ENCODE assay signal across 9 cellular contexts in the genomic region with DNA sequence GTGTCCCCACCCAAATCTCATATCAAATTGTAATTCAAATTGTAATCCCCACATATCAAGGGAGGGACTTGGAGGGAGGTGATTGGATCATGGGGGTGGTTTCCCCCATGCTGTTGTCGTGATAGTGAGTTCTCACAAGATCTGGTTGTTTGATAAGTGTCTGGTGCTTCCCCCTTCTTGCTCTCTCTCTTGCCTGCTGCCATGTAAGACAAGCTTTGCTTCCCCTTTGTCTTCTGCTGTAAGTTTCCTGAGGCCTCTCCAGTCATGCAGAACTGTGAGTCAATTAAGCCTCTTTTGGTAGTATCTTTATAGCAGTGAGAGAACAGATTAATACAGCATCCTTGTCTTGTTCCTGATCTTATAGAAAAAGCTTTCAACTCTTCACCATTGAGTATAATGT. TPM values are rescaled to one million over a fixed set of nuclear protein-coding genes. Genes with fewer than 3 reads are reported as not detected.
DNase-seq lines count a peak whose midpoint lies in the region; ATAC-seq and TF ChIP-seq lines count a peak whose summit lies in the region.
"Had no signal": no experiment of that assay in that cellular context is flagged by ENCODE, and none has a peak within 500 bp of the region (broad histone marks: within the 10 kb centered on the region; RNA-seq: fewer than 3 reads in every experiment).

No MANE protein-coding gene starts in this region.

- H3K9ac ChIP-seq in mesendoderm (ENCODE audit: low read length) (no peak overlapping the region), colonic mucosa (ENCODE audit: low read depth in 2 of 2, low read length in 2 of 2) (no peak overlapping the region)

- H3K79me2 ChIP-seq in mesendoderm (ENCODE audit: control insufficient read depth, insufficient read depth, low read length): no peaks in the 10 kb centered on the region

- no peaks in the 10 kb centered on the region for H3K79me1 ChIP-seq in mesendoderm (ENCODE audit: low read length)

- H2AK5ac ChIP-seq in mesendoderm (ENCODE audit: low read length): no peak overlapping the region

- no peak overlapping the region for H3K56ac ChIP-seq in mesendoderm (ENCODE audit: low read length)

- H3K4me2 ChIP-seq in mesendoderm (ENCODE audit: low read length): no peak overlapping the region

- H3K23ac ChIP-seq in mesendoderm (ENCODE audit: low read length): no peak overlapping the region

- no peak overlapping the region for H3K4ac ChIP-seq in mesendoderm (ENCODE audit: low read depth, low read length)

- intact Hi-C loops in colonic mucosa (cut with DNase I) (no loop called here), lower lobe of right lung (cut with DNase I) (no loop called here)

- no peaks in the 10 kb centered on the region for H3K36me3 ChIP-seq in mesendoderm (ENCODE audit: control insufficient read depth, insufficient read depth, low read length)
- H3K36me3 ChIP-seq in colonic mucosa: no peaks in the 10 kb centered on the region
- no peaks in the 10 kb centered on the region for H3K36me3 ChIP-seq in lower lobe of right lung
- H3K36me3 ChIP-seq: gastroesophageal sphincter had no signal

- no peak overlapping the region for H4K5ac ChIP-seq in mesendoderm (ENCODE audit: low read length)

- H3K4me1 ChIP-seq in mesendoderm (ENCODE audit: control insufficient read depth, low read depth, low read length) (no peaks in the 10 kb centered on the region), colonic mucosa (no peaks in the 10 kb centered on the region), lower lobe of right lung (peaks cover 10% of the 10 kb centered on the region)

- TF ChIP-seq CTCF in colonic mucosa (IDR thresholded peaks at IDR 0.05): no peak
- no peak for TF ChIP-seq CTCF in lower lobe of right lung (IDR thresholded peaks at IDR 0.05)

- H3K9me3 ChIP-seq in colonic mucosa (no peaks in the 10 kb centered on the region), lower lobe of right lung (no peaks in the 10 kb centered on the region)
- H3K9me3 ChIP-seq: gastroesophageal sphincter had no signal

- in situ Hi-C loops in KBM-7 (cut with MboI; ENCODE audit: low pct_unique_long_range_greater_than_20kb, low sequenced_read_pairs): no loop called here

- no peak overlapping the region for H4K8ac ChIP-seq in mesendoderm (ENCODE audit: low read depth, low read length)

- ATAC-seq in GM18870 (IDR thresholded peaks at IDR 0.05; ENCODE audit: unreplicated experiment) (peak; percentile 78), HG02610 (IDR thresholded peaks at IDR 0.05; ENCODE audit: unreplicated experiment) (peak; percentile 84), lower lobe of right lung (no peak)
- ATAC-seq: gastroesophageal sphincter had no signal

- H3K27me3 ChIP-seq in mesendoderm (ENCODE audit: insufficient read depth, low read length, poor library complexity): no peaks in the 10 kb centered on the region
- H3K27me3 ChIP-seq in colonic mucosa: no peaks in the 10 kb centered on the region
- no peaks in the 10 kb centered on the region for H3K27me3 ChIP-seq in lower lobe of right lung (ENCODE audit: low read depth)
- H3K27me3 ChIP-seq: gastroesophageal sphincter had no signal

- DNase-seq in KBM-7 (peak; percentile 93), mesendoderm (peak; percentile 40), colonic mucosa (no peak), lower lobe of right lung (no peak), midbrain (lab: John Stamatoyannopoulos, UW) (no peak)
- DNase-seq: NCI-H1105 treated with DMSO at 0.1 percent for 48 hours had no signal

- H3K4me3 ChIP-seq in mesendoderm (ENCODE audit: low read length): no peak overlapping the region
- no peak overlapping the region for H3K4me3 ChIP-seq in colonic mucosa
- no peak overlapping the region for H3K4me3 ChIP-seq in lower lobe of right lung
- H3K4me3 ChIP-seq: gastroesophageal sphincter had no signal

- no CpG with 5 or more reads among the region's 1 CpG for WGBS in mesendoderm (ENCODE audit: extremely low coverage, insufficient coverage, low lambda C conversion rate)

- H2BK120ac ChIP-seq in mesendoderm (ENCODE audit: low read depth, low read length): no peak overlapping the region

- no peak overlapping the region for H2BK5ac ChIP-seq in mesendoderm (ENCODE audit: low read length)

- no peak overlapping the region for H2BK15ac ChIP-seq in mesendoderm (replicated peaks; ENCODE audit: low read depth)

- H3K27ac ChIP-seq in mesendoderm (ENCODE audit: low read depth, low read length) (no peak overlapping the region), colonic mucosa (no peak overlapping the region), lower lobe of right lung (no peak overlapping the region)
- H3K27ac ChIP-seq: gastroesophageal sphincter had no signal

- H3K18ac ChIP-seq in mesendoderm (ENCODE audit: low read length): no peak overlapping the region

RNA-seq across cellular contexts. Expression of a gene that starts 6.5 kb away (rescaled TPM):
- 0.17 TPM for polyA plus RNA-seq in mesendoderm (2013, experiment 1 of 2)
- 0.11 TPM for polyA plus RNA-seq in mesendoderm (2013, experiment 2 of 2)
- total RNA-seq in colonic mucosa (under 1 TPM in 1 of 2 donors, not detected in 1; 0.37 TPM), lower lobe of right lung (0.71 TPM)

RNA-seq across cellular contexts. Expression of a gene that starts 51.6 kb away (rescaled TPM):
- 12.7 TPM for polyA plus RNA-seq in mesendoderm (2013, experiment 1 of 2)
- polyA plus RNA-seq in mesendoderm (2013, experiment 2 of 2): 12.4 TPM
- total RNA-seq in colonic mucosa (10 to 100 TPM in 1 of 2 donors, 1 to 10 TPM in 1; 8.6 to 11.5 TPM), lower lobe of right lung (17.8 TPM)

RNA-seq across cellular contexts. Expression of a gene that starts 51.8 kb away (rescaled TPM):
- 7.5 TPM for polyA plus RNA-seq in mesendoderm (2013, experiment 1 of 2)
- polyA plus RNA-seq in mesendoderm (2013, experiment 2 of 2): 8.2 TPM
- total RNA-seq in colonic mucosa (1 to 10 TPM; 3.3 to 8.0 TPM), lower lobe of right lung (3.0 TPM)

Comparison
In these comparisons a context has a peak if more than half of its experiments do, and no peak if none do; other contexts are left out.
1. ATAC-seq: peak in GM18870 (single experiment) and HG02610 (single experiment); none in lower lobe of right lung (0 of 2).
2. DNase-seq: peak in KBM-7 (single experiment) and mesendoderm (single experiment); none in colonic mucosa (single experiment), lower lobe of right lung (single experiment) and midbrain (single experiment).